In the genomic region with DNA sequence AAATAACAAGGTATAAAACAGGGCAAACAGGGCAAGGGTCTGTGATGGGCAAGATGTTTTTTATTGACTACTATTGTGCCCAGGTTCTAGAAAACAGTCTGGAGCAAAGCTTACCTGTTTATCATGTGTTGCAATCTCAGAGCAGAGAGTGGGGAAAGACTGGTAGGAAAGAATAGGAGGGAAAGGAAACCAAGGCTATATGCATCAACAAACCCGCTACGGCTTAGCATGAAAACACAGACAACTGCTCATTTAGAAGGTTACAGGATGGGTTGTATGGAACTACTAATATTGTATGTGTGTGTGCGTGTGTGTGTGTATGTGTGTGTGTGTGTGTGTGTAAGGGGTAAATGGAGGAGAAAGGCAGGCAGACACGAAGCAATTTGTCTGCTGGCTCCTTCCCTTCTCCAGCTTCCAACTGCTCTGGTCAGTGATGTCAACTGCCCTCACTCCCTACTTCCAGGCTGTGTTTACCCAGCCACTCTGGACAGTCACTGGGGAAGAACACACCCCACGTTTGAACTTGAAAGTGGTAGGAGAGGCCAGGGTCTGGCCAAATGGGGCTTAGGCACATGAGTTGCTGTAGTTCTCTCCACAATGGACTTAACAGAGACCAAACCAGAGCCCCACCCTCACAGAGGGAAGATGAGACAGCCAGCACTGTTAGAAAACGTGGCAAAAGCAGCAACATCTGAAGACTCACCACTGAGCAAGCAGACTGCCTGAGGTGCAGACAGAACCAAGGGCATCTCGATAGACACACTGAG, we compare ENCODE assay signal across 10 cellular contexts. TPM values are rescaled to one million over a fixed set of nuclear protein-coding genes. Genes with fewer than 3 reads are reported as not detected.
DNase-seq lines count a peak whose midpoint lies in the region; ATAC-seq and TF ChIP-seq lines count a peak whose summit lies in the region.
"Had no signal": no experiment of that assay in that cellular context is flagged by ENCODE, and none has a peak within 500 bp of the region (broad histone marks: within the 10 kb centered on the region; RNA-seq: fewer than 3 reads in every experiment).

No MANE protein-coding gene starts in this region.

- no peak for TF ChIP-seq EP300 in suprapubic skin (IDR thresholded peaks at IDR 0.05)

- H3K4me2 ChIP-seq in osteoblast (ENCODE audit: insufficient read depth, low read length), result peak overlapping the region; percentile 33

- peaks cover 4% of the 10 kb centered on the region for H4K20me1 ChIP-seq in osteoblast (ENCODE audit: insufficient read depth, low read length)

- no peak overlapping the region for H3K27ac Mint-ChIP-seq in stimulated activated naive CD8-positive, alpha-beta T cell treated with anti-CD3 and anti-CD28 coated beads, Interleukin-15, amount 100 ng/mL, for 72 hours
- H3K27ac Mint-ChIP-seq: activated naive CD4-positive, alpha-beta T cell treated with anti-CD3 and anti-CD28 coated beads, Interleukin-2, amount 50 U/mL, for 24 hours had no signal

- WGBS in suprapubic skin, result 52% methylated on average over 7 of the region's 7 CpGs

- H3K9me3 ChIP-seq in osteoblast (ENCODE audit: low read depth, low read length), result no peaks in the 10 kb centered on the region
- H3K9me3 ChIP-seq in suprapubic skin, result no peaks in the 10 kb centered on the region

- TF ChIP-seq POLR2A in suprapubic skin (IDR thresholded peaks at IDR 0.05), result no peak

- TF ChIP-seq CTCF in osteoblast (IDR thresholded peaks at IDR 0.05; ENCODE audit: extremely low read depth, low read depth, low read length), result no peak
- TF ChIP-seq CTCF in suprapubic skin (IDR thresholded peaks at IDR 0.05), result no peak

- intact Hi-C loops in Right ventricle myocardium superior (cut with DNase I), result no loop called here

- H3K27me3 ChIP-seq in osteoblast (ENCODE audit: insufficient read depth, low read length) (no peaks in the 10 kb centered on the region), suprapubic skin (no peaks in the 10 kb centered on the region)

- no peaks in the 10 kb centered on the region for H3K27me3 Mint-ChIP-seq in stimulated activated naive CD8-positive, alpha-beta T cell treated with anti-CD3 and anti-CD28 coated beads, Interleukin-15, amount 100 ng/mL, for 72 hours
- H3K27me3 Mint-ChIP-seq: activated naive CD4-positive, alpha-beta T cell treated with anti-CD3 and anti-CD28 coated beads, Interleukin-2, amount 50 U/mL, for 24 hours; naive B cell had no signal

- H3K36me3 ChIP-seq in osteoblast (ENCODE audit: insufficient read depth, low read length), result no peaks in the 10 kb centered on the region
- no peaks in the 10 kb centered on the region for H3K36me3 ChIP-seq in suprapubic skin

- H3K27ac ChIP-seq in osteoblast (ENCODE audit: low read depth, low read length) (peak overlapping the region; percentile 3), suprapubic skin (no peak overlapping the region)

- ATAC-seq in SK-N-SH treated with all-trans-retinoic acid at 6 μM for 48 hours, result peak; percentile 72
- peak; percentile 79 for ATAC-seq in Right ventricle myocardium superior (ENCODE audit: poor library complexity)
- no peak for ATAC-seq in HG03521 (IDR thresholded peaks at IDR 0.05; ENCODE audit: unreplicated experiment)
- ATAC-seq in stimulated activated naive CD8-positive, alpha-beta T cell treated with anti-CD3 and anti-CD28 coated beads, Interleukin-15, amount 100 ng/mL, for 72 hours, result no peak

- H3K4me1 ChIP-seq in osteoblast (ENCODE audit: insufficient read depth, low read length), result peaks cover 10% of the 10 kb centered on the region
- peaks cover 14% of the 10 kb centered on the region for H3K4me1 ChIP-seq in suprapubic skin

- H3K9me3 Mint-ChIP-seq in stimulated activated naive CD8-positive, alpha-beta T cell treated with anti-CD3 and anti-CD28 coated beads, Interleukin-15, amount 100 ng/mL, for 72 hours, result no peaks in the 10 kb centered on the region
- H3K9me3 Mint-ChIP-seq: activated naive CD4-positive, alpha-beta T cell treated with anti-CD3 and anti-CD28 coated beads, Interleukin-2, amount 50 U/mL, for 24 hours; naive B cell had no signal

- H2AFZ ChIP-seq in osteoblast (ENCODE audit: low read length), result peak overlapping the region; percentile 56

- H3K79me2 ChIP-seq in osteoblast (ENCODE audit: insufficient read depth, low read length), result peaks cover 8% of the 10 kb centered on the region

- H3K4me3 ChIP-seq in osteoblast (ENCODE audit: insufficient read depth, low read length) (no peak overlapping the region), suprapubic skin (no peak overlapping the region)

- no peaks in the 10 kb centered on the region for H3K4me1 Mint-ChIP-seq in stimulated activated naive CD8-positive, alpha-beta T cell treated with anti-CD3 and anti-CD28 coated beads, Interleukin-15, amount 100 ng/mL, for 72 hours
- H3K4me1 Mint-ChIP-seq: activated naive CD4-positive, alpha-beta T cell treated with anti-CD3 and anti-CD28 coated beads, Interleukin-2, amount 50 U/mL, for 24 hours had no signal

- no peak overlapping the region for H3K4me3 Mint-ChIP-seq in stimulated activated naive CD8-positive, alpha-beta T cell treated with anti-CD3 and anti-CD28 coated beads, Interleukin-15, amount 100 ng/mL, for 72 hours
- H3K4me3 Mint-ChIP-seq: activated naive CD4-positive, alpha-beta T cell treated with anti-CD3 and anti-CD28 coated beads, Interleukin-2, amount 50 U/mL, for 24 hours had no signal

- DNase-seq in GM03348 (ENCODE audit: low spot score) (peak; percentile 44), Right ventricle myocardium superior (no peak), osteoblast (ENCODE audit: insufficient read length, low spot score, missing footprints) (peak; percentile 64), suprapubic skin (ENCODE audit: low spot score in 2 of 2) (no peak), NCI-H2029 (lab: John Stamatoyannopoulos, UW) (no peak)
- DNase-seq in stimulated activated naive CD8-positive, alpha-beta T cell treated with anti-CD3 and anti-CD28 coated beads, Interleukin-15, amount 100 ng/mL, for 72 hours, result no peak
- DNase-seq: naive B cell had no signal

TF ChIP-seq in SK-N-SH treated with all-trans-retinoic acid at 6 μM for 48 hours, 23 proteins besides CTCF, POLR2A, EP300 and RAD21:
- TF ChIP-seq ZNF8 (CRISPR knock-in tag; IDR thresholded peaks at IDR 0.05) (no peak), ESRRG (CRISPR knock-in tag; IDR thresholded peaks at IDR 0.05) (no peak), ZNF70 (CRISPR knock-in tag; IDR thresholded peaks at IDR 0.05) (no peak), GLIS3 (CRISPR knock-in tag; IDR thresholded peaks at IDR 0.05) (no peak), ZC3H10 (CRISPR knock-in tag; IDR thresholded peaks at IDR 0.05) (no peak), ZNF565 (CRISPR knock-in tag; conservative IDR thresholded peaks at IDR 0.05; ENCODE audit: low read depth) (no peak), BACH2 (CRISPR knock-in tag; IDR thresholded peaks at IDR 0.05; ENCODE audit: borderline replicate concordance) (no peak)
- TF ChIP-seq, protein P1, sequence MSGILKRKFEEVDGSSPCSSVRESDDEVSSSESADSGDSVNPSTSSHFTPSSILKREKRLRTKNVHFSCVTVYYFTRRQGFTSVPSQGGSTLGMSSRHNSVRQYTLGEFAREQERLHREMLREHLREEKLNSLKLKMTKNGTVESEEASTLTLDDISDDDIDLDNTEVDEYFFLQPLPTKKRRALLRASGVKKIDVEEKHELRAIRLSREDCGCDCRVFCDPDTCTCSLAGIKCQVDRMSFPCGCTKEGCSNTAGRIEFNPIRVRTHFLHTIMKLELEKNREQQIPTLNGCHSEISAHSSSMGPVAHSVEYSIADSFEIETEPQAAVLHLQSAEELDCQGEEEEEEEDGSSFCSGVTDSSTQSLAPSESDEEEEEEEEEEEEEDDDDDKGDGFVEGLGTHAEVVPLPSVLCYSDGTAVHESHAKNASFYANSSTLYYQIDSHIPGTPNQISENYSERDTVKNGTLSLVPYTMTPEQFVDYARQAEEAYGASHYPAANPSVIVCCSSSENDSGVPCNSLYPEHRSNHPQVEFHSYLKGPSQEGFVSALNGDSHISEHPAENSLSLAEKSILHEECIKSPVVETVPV (CRISPR knock-in tag; IDR thresholded peaks at IDR 0.05), result no peak
- TF ChIP-seq, protein P2, sequence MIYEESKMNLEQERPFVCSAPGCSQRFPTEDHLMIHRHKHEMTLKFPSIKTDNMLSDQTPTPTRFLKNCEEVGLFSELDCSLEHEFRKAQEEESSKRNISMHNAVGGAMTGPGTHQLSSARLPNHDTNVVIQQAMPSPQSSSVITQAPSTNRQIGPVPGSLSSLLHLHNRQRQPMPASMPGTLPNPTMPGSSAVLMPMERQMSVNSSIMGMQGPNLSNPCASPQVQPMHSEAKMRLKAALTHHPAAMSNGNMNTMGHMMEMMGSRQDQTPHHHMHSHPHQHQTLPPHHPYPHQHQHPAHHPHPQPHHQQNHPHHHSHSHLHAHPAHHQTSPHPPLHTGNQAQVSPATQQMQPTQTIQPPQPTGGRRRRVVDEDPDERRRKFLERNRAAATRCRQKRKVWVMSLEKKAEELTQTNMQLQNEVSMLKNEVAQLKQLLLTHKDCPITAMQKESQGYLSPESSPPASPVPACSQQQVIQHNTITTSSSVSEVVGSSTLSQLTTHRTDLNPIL (CRISPR knock-in tag; IDR thresholded peaks at IDR 0.05; ENCODE audit: low read depth), result no peak
- TF ChIP-seq, protein P3, sequence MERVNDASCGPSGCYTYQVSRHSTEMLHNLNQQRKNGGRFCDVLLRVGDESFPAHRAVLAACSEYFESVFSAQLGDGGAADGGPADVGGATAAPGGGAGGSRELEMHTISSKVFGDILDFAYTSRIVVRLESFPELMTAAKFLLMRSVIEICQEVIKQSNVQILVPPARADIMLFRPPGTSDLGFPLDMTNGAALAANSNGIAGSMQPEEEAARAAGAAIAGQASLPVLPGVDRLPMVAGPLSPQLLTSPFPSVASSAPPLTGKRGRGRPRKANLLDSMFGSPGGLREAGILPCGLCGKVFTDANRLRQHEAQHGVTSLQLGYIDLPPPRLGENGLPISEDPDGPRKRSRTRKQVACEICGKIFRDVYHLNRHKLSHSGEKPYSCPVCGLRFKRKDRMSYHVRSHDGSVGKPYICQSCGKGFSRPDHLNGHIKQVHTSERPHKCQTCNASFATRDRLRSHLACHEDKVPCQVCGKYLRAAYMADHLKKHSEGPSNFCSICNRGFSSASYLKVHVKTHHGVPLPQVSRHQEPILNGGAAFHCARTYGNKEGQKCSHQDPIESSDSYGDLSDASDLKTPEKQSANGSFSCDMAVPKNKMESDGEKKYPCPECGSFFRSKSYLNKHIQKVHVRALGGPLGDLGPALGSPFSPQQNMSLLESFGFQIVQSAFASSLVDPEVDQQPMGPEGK (CRISPR knock-in tag; IDR thresholded peaks at IDR 0.05; ENCODE audit: borderline replicate concordance), result no peak
TF ChIP-seq in SK-N-SH treated with all-trans-retinoic acid at 6 μM for 48 hours: peak in this region for 0.

RNA-seq across cellular contexts. Expression of gene GAB2, which starts 47.0 kb away (rescaled TPM):
- 14.9 TPM for total RNA-seq in Right ventricle myocardium superior
- 18.3 and 18.5 TPM in 2 replicates for total RNA-seq in osteoblast
- total RNA-seq in suprapubic skin, result 10 to 100 TPM; 13.4 to 28.4 (median 19.8) TPM

Comparison
In these comparisons a context has a peak if more than half of its experiments do, and no peak if none do; other contexts are left out.
1. DNase-seq: peak in GM03348 (single experiment) and osteoblast (single experiment); none in Right ventricle myocardium superior (single experiment), suprapubic skin (0 of 2), NCI-H2029 (single experiment) and stimulated activated naive CD8-positive, alpha-beta T cell treated with anti-CD3 and anti-CD28 coated beads, Interleukin-15, amount 100 ng/mL, for 72 hours (0 of 2).
2. ATAC-seq: peak in SK-N-SH treated with all-trans-retinoic acid at 6 μM for 48 hours (single experiment) and Right ventricle myocardium superior (single experiment); none in HG03521 (single experiment) and stimulated activated naive CD8-positive, alpha-beta T cell treated with anti-CD3 and anti-CD28 coated beads, Interleukin-15, amount 100 ng/mL, for 72 hours (single experiment).